In genomic region chr12:95380997-95381786, GRCh38 we compare ENCODE assay signal across 1 cellular context.
TF ChIP-seq lines count a peak whose summit lies in the region.

No MANE protein-coding gene starts in this region.

TF ChIP-seq in SK-N-SH, 30 proteins besides CTCF, POLR2A, EP300 and RAD21 (continued from another document):
- TF ChIP-seq IRF3 (IDR thresholded peaks at IDR 0.05; ENCODE audit: low read depth, low read length) (no peak), REST (IDR thresholded peaks at IDR 0.05; ENCODE audit: low read depth, low read length) (no peak), RXRA (IDR thresholded peaks at IDR 0.05; ENCODE audit: borderline replicate concordance, low read depth) (no peak), ELF1 (IDR thresholded peaks at IDR 0.05) (no peak), NFIC (IDR thresholded peaks at IDR 0.05; ENCODE audit: borderline replicate concordance) (no peak), GABPA (IDR thresholded peaks at IDR 0.05; ENCODE audit: low read depth) (no peak), NRF1 (IDR thresholded peaks at IDR 0.05; ENCODE audit: low read depth, low read length) (no peak)
TF ChIP-seq in SK-N-SH: peak in this region for 0.
